ENCODE assay signal across 22 cellular contexts in the genomic region with DNA sequence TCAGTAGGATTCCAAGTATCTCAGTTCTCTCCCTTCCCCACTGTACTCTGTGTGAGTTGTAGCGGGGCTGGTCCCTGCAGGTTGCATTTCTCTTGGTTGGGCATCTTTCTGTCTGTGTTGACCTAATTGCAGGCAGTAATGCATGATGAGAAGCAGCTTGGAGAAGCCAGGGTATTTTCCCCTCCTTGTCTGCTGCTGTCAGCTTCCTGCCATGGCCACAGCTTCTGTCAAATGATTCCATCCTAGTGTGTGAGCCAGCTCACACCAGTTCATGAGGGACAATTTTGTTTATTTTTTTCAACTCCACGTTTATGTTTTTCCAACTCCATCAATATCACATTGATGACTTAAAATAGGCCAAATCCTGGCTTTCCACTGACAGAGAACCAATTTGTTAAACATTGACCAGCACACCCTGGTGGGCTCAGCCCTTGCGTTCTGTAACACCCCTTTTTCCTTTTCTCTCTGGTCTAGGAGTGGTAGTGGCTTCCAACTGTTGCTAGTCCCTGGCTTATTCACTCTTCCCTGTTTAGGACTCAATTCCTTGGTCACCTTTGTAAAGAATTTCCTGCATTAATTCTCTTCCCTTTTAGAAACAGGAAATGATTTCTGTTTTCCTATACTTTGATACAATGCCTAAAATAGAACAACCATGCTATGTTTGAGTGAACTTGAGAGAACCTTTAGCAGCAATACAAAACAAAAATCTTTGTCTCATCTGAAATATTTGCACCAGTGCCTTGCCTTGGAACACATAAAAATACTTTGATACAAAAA. TPM values are rescaled to one million over a fixed set of nuclear protein-coding genes. Genes with fewer than 3 reads are reported as not detected.
"Had no signal": no experiment of that assay in that cellular context is flagged by ENCODE, and none has a peak within 500 bp of the region (broad histone marks: within the 10 kb centered on the region; RNA-seq: fewer than 3 reads in every experiment).

No MANE protein-coding gene starts in this region.

- H2AFZ ChIP-seq: neural progenitor cell had no signal

- H3K36me3 ChIP-seq: esophagus squamous epithelium, neural progenitor cell, ovary, stomach, thoracic aorta had no signal

- H3K27me3 ChIP-seq: dorsolateral prefrontal cortex, esophagus squamous epithelium, neural progenitor cell, ovary, stomach had no signal

- FAIRE-seq: endometrium, urothelium cell line had no signal

- DNase-seq: activated CD4-positive, alpha-beta memory T cell treated with anti-CD3 and anti-CD28 coated beads for 36 hours; activated CD4-positive, CD25-positive, alpha-beta regulatory T cell treated with anti-CD3 and anti-CD28 coated beads, Interleukin-2, amount 50 U/mL, for 72 hours; activated naive CD4-positive, alpha-beta T cell treated with anti-CD3 and anti-CD28 coated beads, Interleukin-2, amount 50 U/mL, for 16 hours; amniotic stem cell; cerebellar nuclear complex; dorsolateral prefrontal cortex; esophagus squamous epithelium; foreskin fibroblast; glutamatergic neuron; ovary; retina; stimulated activated CD4-positive, alpha-beta T cell treated with anti-CD3 and anti-CD28 coated beads, Interleukin-15, amount 100 ng/mL, for 24 hours; stimulated activated CD4-positive, alpha-beta T cell treated with anti-CD3 and anti-CD28 coated beads, Interleukin-4, amount 100 ng/mL, for 24 hours; stomach had no signal

- H3K9ac ChIP-seq: neural progenitor cell had no signal

- H3K4me3 ChIP-seq: dorsolateral prefrontal cortex, esophagus squamous epithelium, neural progenitor cell, ovary, stomach, thoracic aorta had no signal

- H3K9me3 ChIP-seq: esophagus squamous epithelium, ovary, stomach, thoracic aorta had no signal

- H3K9me3 Mint-ChIP-seq: activated CD4-positive, alpha-beta memory T cell treated with anti-CD3 and anti-CD28 coated beads for 36 hours; brain; neural progenitor cell; T-helper 2 cell treated with Interferon-gamma antibody and Interleukin-4, amounts not matched to agents 5 μg/mL and 100 μg/mL, for 36 hours had no signal

- H3K27ac Mint-ChIP-seq: activated CD4-positive, alpha-beta memory T cell treated with anti-CD3 and anti-CD28 coated beads for 36 hours; neural progenitor cell; T-helper 2 cell treated with Interferon-gamma antibody and Interleukin-4, amounts not matched to agents 5 μg/mL and 100 μg/mL, for 36 hours had no signal

- H3K27me3 Mint-ChIP-seq: activated CD4-positive, alpha-beta memory T cell treated with anti-CD3 and anti-CD28 coated beads for 36 hours; brain had no signal

- H3K4me1 ChIP-seq: esophagus squamous epithelium had no signal

- H3K4me3 Mint-ChIP-seq: activated CD4-positive, alpha-beta memory T cell treated with anti-CD3 and anti-CD28 coated beads for 36 hours; brain; neural progenitor cell; T-helper 2 cell treated with Interferon-gamma antibody and Interleukin-4, amounts not matched to agents 5 μg/mL and 100 μg/mL, for 36 hours had no signal

- H3K4me2 ChIP-seq: neural progenitor cell had no signal

- H3K27ac ChIP-seq: esophagus squamous epithelium, neural progenitor cell, ovary, stomach, thoracic aorta had no signal

RNA-seq across cellular contexts. Expression of a gene that starts 44.9 kb away (rescaled TPM):
- total RNA-seq: activated CD4-positive, alpha-beta memory T cell treated with anti-CD3 and anti-CD28 coated beads for 36 hours; dorsolateral prefrontal cortex; esophagus squamous epithelium; mesenteric fat pad; skeletal muscle tissue; stomach; thoracic aorta had no signal
- polyA plus RNA-seq: ovary, stomach had no signal
